ENCODE assay signal across 15 cellular contexts in the genomic region with DNA sequence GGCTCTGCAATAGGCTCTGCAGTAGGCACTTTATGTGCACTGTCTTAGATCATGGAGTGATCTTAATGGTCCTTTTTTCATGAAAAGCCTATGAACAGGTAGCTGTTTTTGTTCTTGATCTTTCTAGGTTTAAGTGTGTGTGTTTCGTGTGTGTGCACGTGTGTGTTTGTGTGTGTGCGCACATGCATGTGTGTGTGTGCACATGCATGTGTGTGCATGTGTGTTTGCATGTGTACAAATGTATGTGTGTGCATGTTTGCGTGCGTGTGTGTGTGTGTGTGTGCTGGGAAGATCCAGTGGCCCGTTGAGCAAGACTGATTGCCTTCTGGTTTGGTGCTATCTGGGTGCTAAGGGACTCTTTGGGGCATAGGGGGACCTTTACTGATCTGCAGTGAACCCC.
DNase-seq lines count a peak whose midpoint lies in the region; FAIRE-seq and TF ChIP-seq lines count a peak whose summit lies in the region.
"Had no signal": no experiment of that assay in that cellular context is flagged by ENCODE, and none has a peak within 500 bp of the region (broad histone marks: within the 10 kb centered on the region; RNA-seq: fewer than 3 reads in every experiment).

No MANE protein-coding gene starts in this region.

- H3K27ac Mint-ChIP-seq in type B pancreatic cell = no peak overlapping the region
- H3K27ac Mint-ChIP-seq: CD14-positive monocyte; CD8-positive, alpha-beta T cell had no signal

- H3K36me3 ChIP-seq in H1 (ENCODE audit: control insufficient read depth in 2 of 4, insufficient read depth in 4 of 4, low read length in 3 of 4) = no peaks in the 10 kb centered on the region
- no peaks in the 10 kb centered on the region for H3K36me3 ChIP-seq in mesenchymal stem cell (ENCODE audit: control insufficient read depth in 1 of 2, insufficient read depth in 2 of 2, low read depth in 1 of 2, low read length in 2 of 2)

- H3K4me2 ChIP-seq in H1 (ENCODE audit: insufficient read depth in 1 of 2, low read depth in 2 of 2, low read length in 2 of 2) = no peak overlapping the region
- no peak overlapping the region for H3K4me2 ChIP-seq in mesenchymal stem cell (ENCODE audit: low read length, poor library complexity, severe bottlenecking)

- no peaks in the 10 kb centered on the region for H3K23me2 ChIP-seq in H1 (ENCODE audit: low read depth, low read length)

- no peaks in the 10 kb centered on the region for H3K4me1 ChIP-seq in H1 (replicated peaks in 1 of 4; ENCODE audit: control insufficient read depth in 3 of 4, insufficient read depth in 4 of 4, low read length in 3 of 4)
- no peaks in the 10 kb centered on the region for H3K4me1 ChIP-seq in mesenchymal stem cell (ENCODE audit: control insufficient read depth, insufficient read depth, low read depth, low read length)
- H3K4me1 ChIP-seq: Caco-2 had no signal

- CTCF ChIA-PET in H1 (lab: Charles Lee; ENCODE audit: partially characterized antibody) = interaction anchor here (1.2 to 1.9 kb wide), 4 partner anchors 8 to 12 kb away, joined by 3 to 8 read pairs (median 5); no protein-coding TSS in a partner anchor

- H3K27me3 Mint-ChIP-seq in type B pancreatic cell = peaks cover 48% of the 10 kb centered on the region

- no peaks in the 10 kb centered on the region for H3K79me2 ChIP-seq in H1 (ENCODE audit: control insufficient read depth in 1 of 2, insufficient read depth in 2 of 2, low read length in 2 of 2)

- H4K91ac ChIP-seq in H1 (replicated peaks; ENCODE audit: insufficient read length, low read length) (peak overlapping the region; percentile 32), mesenchymal stem cell (ENCODE audit: low read length) (peak overlapping the region; percentile 71)

- TF ChIP-seq CTCF in H1 (IDR thresholded peaks at IDR 0.05; ENCODE audit: control extremely low read depth in 1 of 3, insufficient read depth in 1 of 3, low read depth in 1 of 3, low read length in 3 of 3) (no peak), type B pancreatic cell (conservative IDR thresholded peaks at IDR 0.05) (no peak)

- H2BK5ac ChIP-seq in H1 (ENCODE audit: low read depth, low read length) (no peak overlapping the region), mesenchymal stem cell (ENCODE audit: low read depth, low read length, poor library complexity, severe bottlenecking) (no peak overlapping the region)

- TF ChIP-seq EP300 in H1 (IDR thresholded peaks at IDR 0.05; ENCODE audit: borderline replicate concordance in 1 of 2, low read depth in 2 of 2, low read length in 2 of 2) = no peak

- H2BK20ac ChIP-seq in H1 (ENCODE audit: low read length) = no peak overlapping the region

- H3K9ac ChIP-seq in H1 (replicated peaks in 1 of 4; ENCODE audit: extremely low read depth in 1 of 4, low read depth in 3 of 4, low read length in 3 of 4) = no peak overlapping the region
- H3K9ac ChIP-seq in mesenchymal stem cell (ENCODE audit: low read length) = no peak overlapping the region

- H2BK120ac ChIP-seq in H1 (replicated peaks; ENCODE audit: low read depth, low read length) (no peak overlapping the region), mesenchymal stem cell (ENCODE audit: low read depth, low read length) (no peak overlapping the region)

- H4K8ac ChIP-seq in H1 (ENCODE audit: extremely low read depth, insufficient read depth, low read length) (no peak overlapping the region), mesenchymal stem cell (ENCODE audit: low read length) (no peak overlapping the region)

- no peak overlapping the region for H3K56ac ChIP-seq in H1 (replicated peaks; ENCODE audit: insufficient read length, low read depth, low read length)

- FAIRE-seq in H1 (lab: Jason Lieb, UNC) = no peak
- FAIRE-seq: H54 had no signal

- H3K18ac ChIP-seq in H1 (ENCODE audit: extremely low read depth, low read length) = no peak overlapping the region
- H3K18ac ChIP-seq in mesenchymal stem cell (ENCODE audit: low read depth in 1 of 2, low read length in 2 of 2) = no peak overlapping the region

- H3K9me3 Mint-ChIP-seq in type B pancreatic cell = peaks cover 18% of the 10 kb centered on the region

- no peaks in the 10 kb centered on the region for H3K4me1 Mint-ChIP-seq in type B pancreatic cell (ENCODE audit: unreplicated experiment)
- H3K4me1 Mint-ChIP-seq: CD14-positive monocyte had no signal

- TF ChIP-seq RAD21 in H1 (IDR thresholded peaks at IDR 0.05 in 1 of 2, conservative IDR thresholded peaks at IDR 0.05 in 1 of 2; ENCODE audit: low read depth in 2 of 2, low read length in 2 of 2) = no peak

- H3K36me3 Mint-ChIP-seq in type B pancreatic cell = no peaks in the 10 kb centered on the region
- H3K36me3 Mint-ChIP-seq: CD14-positive monocyte; CD8-positive, alpha-beta T cell had no signal

- H3K4me3 ChIP-seq in H1 (ENCODE audit: extremely low read depth in 1 of 4, insufficient read depth in 2 of 4, low read depth in 3 of 4, low read length in 4 of 4) (no peak overlapping the region), mesenchymal stem cell (ENCODE audit: insufficient read depth in 1 of 2, low read depth in 1 of 2, low read length in 2 of 2) (no peak overlapping the region)

- H3K4ac ChIP-seq in H1 (replicated peaks; ENCODE audit: insufficient read length, low read depth, low read length) (no peak overlapping the region), mesenchymal stem cell (ENCODE audit: low read depth in 1 of 2, low read length in 2 of 2) (no peak overlapping the region)

- H3K23ac ChIP-seq in H1 (ENCODE audit: insufficient read length) (no peak overlapping the region), mesenchymal stem cell (ENCODE audit: low read length in 2 of 2) (no peak overlapping the region)

- H3K27me3 ChIP-seq in H1 (replicated peaks in 1 of 4; ENCODE audit: control insufficient read depth in 3 of 4, extremely low read depth in 1 of 4, insufficient read depth in 3 of 4, low read length in 3 of 4) (no peaks in the 10 kb centered on the region), mesenchymal stem cell (ENCODE audit: control insufficient read depth in 1 of 2, insufficient read depth in 1 of 2, low read length in 2 of 2) (no peaks in the 10 kb centered on the region)

- no peak overlapping the region for H2BK15ac ChIP-seq in H1 (ENCODE audit: low read length)
- H2BK15ac ChIP-seq in mesenchymal stem cell (ENCODE audit: low read depth, poor library complexity, severe bottlenecking) = no peak overlapping the region

- POLR2A ChIA-PET in H1 (lab: Charles Lee; ENCODE audit: partially characterized antibody) = no interaction called here

- no peak overlapping the region for H3K4me3 Mint-ChIP-seq in type B pancreatic cell
- H3K4me3 Mint-ChIP-seq: CD14-positive monocyte; CD8-positive, alpha-beta T cell had no signal

- no peak for TF ChIP-seq POLR2A in H1 (IDR thresholded peaks at IDR 0.05; ENCODE audit: control extremely low read depth in 1 of 2, low read depth in 2 of 2, low read length in 2 of 2)

- no peak overlapping the region for H4K5ac ChIP-seq in H1 (ENCODE audit: insufficient read length, low read depth, low read length)

- H3K79me1 ChIP-seq in H1 (ENCODE audit: low read depth, low read length) (no peaks in the 10 kb centered on the region), mesenchymal stem cell (replicated peaks; ENCODE audit: low read length, poor library complexity, severe bottlenecking) (no peaks in the 10 kb centered on the region)

- H3K9me3 ChIP-seq in H1 (ENCODE audit: insufficient read depth in 2 of 2, low read depth in 1 of 2, low read length in 1 of 2) = peaks cover 4 to 10% of the 10 kb centered on the region in 2 experiments; a peak in 3 of 4 replicates
- H3K9me3 ChIP-seq in mesenchymal stem cell (ENCODE audit: control insufficient read depth, low read length) = peaks cover 31% of the 10 kb centered on the region
- H3K9me3 ChIP-seq: Caco-2 had no signal

- H2BK12ac ChIP-seq in H1 (ENCODE audit: low read depth, low read length) (no peak overlapping the region), mesenchymal stem cell (ENCODE audit: low read length in 2 of 2) (no peak overlapping the region)

- H2AFZ ChIP-seq in H1 (ENCODE audit: low read length) = no peak overlapping the region
- H2AFZ ChIP-seq in mesenchymal stem cell (ENCODE audit: low read depth, low read length) = no peak overlapping the region

- H2AK5ac ChIP-seq in H1 (ENCODE audit: low read depth, low read length) (no peak overlapping the region), mesenchymal stem cell (ENCODE audit: low read length, severe bottlenecking) (no peak overlapping the region)

- H3K14ac ChIP-seq in H1 (ENCODE audit: insufficient read length) = no peak overlapping the region
- no peak overlapping the region for H3K14ac ChIP-seq in mesenchymal stem cell (ENCODE audit: low read length in 2 of 2)

- peak; percentile 22 for DNase-seq in activated effector memory CD4-positive, alpha-beta T cell treated with anti-CD3 and anti-CD28 coated beads, Interleukin-2, amount 50 U/mL, for 16 hours
- no peak for DNase-seq in activated effector memory CD4-positive, alpha-beta T cell treated with Interleukin-2 at 50 U/mL for 16 hours
- no peak for DNase-seq in H1 (ENCODE audit: low read depth in 1 of 2, low spot score in 2 of 2)
- DNase-seq in mesenchymal stem cell = no peak
- DNase-seq in type B pancreatic cell (ENCODE audit: extremely low spot score, unreplicated experiment) = peak; percentile 27
- DNase-seq in COLO829 (ENCODE audit: low spot score) = no peak
- DNase-seq in NCI-H128 (lab: John Stamatoyannopoulos, UW; ENCODE audit: unreplicated experiment) = no peak
- no peak for DNase-seq in SW 1271 (lab: John Stamatoyannopoulos, UW)
- DNase-seq: Caco-2; CD8-positive, alpha-beta T cell; DND-41; GF-D8 had no signal

- 84% methylated on average over 6 of the region's 6 CpGs; no CpG with 5 or more reads in 1 of the 2 experiments for WGBS in H1 (ENCODE audit: extremely low coverage in 1 of 2, insufficient coverage in 1 of 2, insufficient read length in 1 of 2, insufficient replicate concordance in 2 of 2, low coverage in 1 of 2, low lambda C conversion rate in 2 of 2, missing lambda C conversion rate in 1 of 2), 2 experiments
- WGBS in mesenchymal stem cell = 79% methylated on average over 6 of the region's 6 CpGs

- H3K27ac ChIP-seq in H1 (ENCODE audit: low read depth, low read length) = no peak overlapping the region
- no peak overlapping the region for H3K27ac ChIP-seq in mesenchymal stem cell (ENCODE audit: low read length, poor library complexity, severe bottlenecking)
- H3K27ac ChIP-seq: 22Rv1 had no signal

- H4K20me1 ChIP-seq in H1 (replicated peaks in 1 of 2; ENCODE audit: control insufficient read depth in 1 of 2, insufficient read depth in 2 of 2, low read length in 2 of 2) = no peaks in the 10 kb centered on the region

TF ChIP-seq in H1, 55 proteins besides CTCF, POLR2A, EP300 and RAD21 (continues in another document):
- TF ChIP-seq, protein P1, sequence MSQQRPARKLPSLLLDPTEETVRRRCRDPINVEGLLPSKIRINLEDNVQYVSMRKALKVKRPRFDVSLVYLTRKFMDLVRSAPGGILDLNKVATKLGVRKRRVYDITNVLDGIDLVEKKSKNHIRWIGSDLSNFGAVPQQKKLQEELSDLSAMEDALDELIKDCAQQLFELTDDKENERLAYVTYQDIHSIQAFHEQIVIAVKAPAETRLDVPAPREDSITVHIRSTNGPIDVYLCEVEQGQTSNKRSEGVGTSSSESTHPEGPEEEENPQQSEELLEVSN (IDR thresholded peaks at IDR 0.05) = no peak
- TF ChIP-seq HDAC6 (IDR thresholded peaks at IDR 0.05; ENCODE audit: low read depth, low read length) (no peak), SP2 (IDR thresholded peaks at IDR 0.05; ENCODE audit: low read length) (no peak)

Comparison
In these comparisons a context has a peak if more than half of its experiments do, and no peak if none do; other contexts are left out.
1. DNase-seq: peak in activated effector memory CD4-positive, alpha-beta T cell treated with anti-CD3 and anti-CD28 coated beads, Interleukin-2, amount 50 U/mL, for 16 hours (single experiment) and type B pancreatic cell (single experiment); none in activated effector memory CD4-positive, alpha-beta T cell treated with Interleukin-2 at 50 U/mL for 16 hours (single experiment), H1 (0 of 2), mesenchymal stem cell (single experiment), COLO829 (single experiment), NCI-H128 (single experiment) and SW 1271 (0 of 2).